ENCODE assay signal across 20 cellular contexts in genomic region chr2:82120648-82121047, GRCh38.
DNase-seq lines count a peak whose midpoint lies in the region; ATAC-seq and TF ChIP-seq lines count a peak whose summit lies in the region.
"Had no signal": no experiment of that assay in that cellular context is flagged by ENCODE, and none has a peak within 500 bp of the region (broad histone marks: within the 10 kb centered on the region; RNA-seq: fewer than 3 reads in every experiment).

No MANE protein-coding gene starts in this region.

- H3K9me2 ChIP-seq in hepatocyte (replicated peaks; ENCODE audit: insufficient read depth) = no peaks in the 10 kb centered on the region

- H3K9ac ChIP-seq in neural progenitor cell = no peak overlapping the region

- H3K4me1 ChIP-seq in hepatocyte (ENCODE audit: insufficient read depth) (peaks cover 12% of the 10 kb centered on the region), neural progenitor cell (peaks cover 16% of the 10 kb centered on the region)

- H3K36me3 ChIP-seq in hepatocyte (replicated peaks; ENCODE audit: insufficient read depth, low read depth) (no peaks in the 10 kb centered on the region), neural progenitor cell (no peaks in the 10 kb centered on the region)

- H3K27me3 ChIP-seq in hepatocyte (no peaks in the 10 kb centered on the region), neural progenitor cell (no peaks in the 10 kb centered on the region)

- no peak overlapping the region for H3K4me3 Mint-ChIP-seq in neural progenitor cell
- H3K4me3 Mint-ChIP-seq: CD8-positive, alpha-beta T cell had no signal

- H2AFZ ChIP-seq in hepatocyte (no peak overlapping the region), neural progenitor cell (replicated peaks) (peak overlapping the region; percentile 22)

- no peaks in the 10 kb centered on the region for H3K36me3 Mint-ChIP-seq in neural progenitor cell
- H3K36me3 Mint-ChIP-seq: CD8-positive, alpha-beta T cell had no signal

- H3K27ac ChIP-seq in hepatocyte (peak overlapping the region; percentile 83), neural progenitor cell (no peak overlapping the region)

- H3K4me2 ChIP-seq in hepatocyte (no peak overlapping the region), neural progenitor cell (peak overlapping the region; percentile 54)

- H3K27ac Mint-ChIP-seq in neural progenitor cell = no peak overlapping the region
- H3K27ac Mint-ChIP-seq: CD8-positive, alpha-beta T cell had no signal

- no peaks in the 10 kb centered on the region for H3K79me2 ChIP-seq in hepatocyte
- H3K79me2 ChIP-seq in neural progenitor cell (ENCODE audit: low read depth) = no peaks in the 10 kb centered on the region

- H3K9me3 ChIP-seq in hepatocyte (ENCODE audit: low read depth) = no peaks in the 10 kb centered on the region
- H3K9me3 ChIP-seq in neural progenitor cell (ENCODE audit: low read depth) = no peaks in the 10 kb centered on the region

- TF ChIP-seq CTCF in hepatocyte (IDR thresholded peaks at IDR 0.05; ENCODE audit: poor library complexity) (no peak), neural progenitor cell (IDR thresholded peaks at IDR 0.05) (no peak)

- WGBS in hepatocyte (ENCODE audit: low lambda C conversion rate, missing lambda C conversion rate) = 57% methylated on average over 5 of the region's 5 CpGs

- H3K4me3 ChIP-seq in hepatocyte (no peak overlapping the region), neural progenitor cell (no peak overlapping the region)
- H3K4me3 ChIP-seq: K562 had no signal

- H3K27me3 Mint-ChIP-seq in neural progenitor cell (ENCODE audit: insufficient read depth, low read depth) = no peaks in the 10 kb centered on the region

- H4K20me1 ChIP-seq in hepatocyte (ENCODE audit: insufficient read depth, poor library complexity, severe bottlenecking) (no peaks in the 10 kb centered on the region), neural progenitor cell (ENCODE audit: low read depth) (no peaks in the 10 kb centered on the region)

- peaks cover 14% of the 10 kb centered on the region for H3K4me1 Mint-ChIP-seq in neural progenitor cell

- H3F3A ChIP-seq in neural progenitor cell (ENCODE audit: low read depth) = no peaks in the 10 kb centered on the region

- DNase-seq in DMS53 (lab: John Stamatoyannopoulos, UW) (peak; percentile 68), HuH-7 (ENCODE audit: low spot score) (peak; percentile 3), hepatocyte (ENCODE audit: low spot score) (peak; percentile 4), neural progenitor cell (ENCODE audit: low spot score) (no peak), NCI-H2029 (lab: John Stamatoyannopoulos, UW) (no peak), mesenteric fat pad (ENCODE audit: low spot score) (no peak)
- DNase-seq: C1 segment of cervical spinal cord; Calu3; CD8-positive, alpha-beta T cell; GOT3; MM.1S; NCI-H1048; NCI-H1436; NCI-H1930; NCI-H226 had no signal

- H3K9me3 Mint-ChIP-seq in neural progenitor cell = no peaks in the 10 kb centered on the region

- ATAC-seq in HG03175 (IDR thresholded peaks at IDR 0.05; ENCODE audit: unreplicated experiment) (no peak), GM18867 (IDR thresholded peaks at IDR 0.05; ENCODE audit: unreplicated experiment) (no peak)
- ATAC-seq: CD8-positive, alpha-beta T cell; HCT116; K562; SK-N-SH treated with all-trans-retinoic acid at 6 μM for 48 hours had no signal

Comparison
In these comparisons a context has a peak if more than half of its experiments do, and no peak if none do; other contexts are left out.
1. DNase-seq: peak in DMS53 (single experiment), HuH-7 (single experiment) and hepatocyte (single experiment); none in neural progenitor cell (single experiment), NCI-H2029 (single experiment) and mesenteric fat pad (single experiment).